2 cellular contexts compared by ENCODE assay signal in genomic region chr13:90683711-90684131, GRCh38.
TF ChIP-seq lines count a peak whose summit lies in the region.

No MANE protein-coding gene starts in this region.

TF ChIP-seq in GM12891, 5 proteins besides CTCF, POLR2A, EP300 and RAD21 (continued from another document):
- TF ChIP-seq POLR2AphosphoS5 (IDR thresholded peaks at IDR 0.05; ENCODE audit: low read depth, low read length) (no peak), SPI1 (IDR thresholded peaks at IDR 0.05; ENCODE audit: low read depth, low read length) (no peak), TAF1 (IDR thresholded peaks at IDR 0.05; ENCODE audit: low read depth, low read length) (no peak), POU2F2 (IDR thresholded peaks at IDR 0.05; ENCODE audit: low read depth, low read length) (no peak)
TF ChIP-seq in GM12891: peak in this region for 0.

TF ChIP-seq in IMR-90, 13 proteins besides CTCF, POLR2A, EP300 and RAD21:
- TF ChIP-seq NFE2L2 (IDR thresholded peaks at IDR 0.05; ENCODE audit: low read depth, low read length) (no peak), CHD1 (IDR thresholded peaks at IDR 0.05; ENCODE audit: low read depth, low read length) (no peak), SMC3 (IDR thresholded peaks at IDR 0.05; ENCODE audit: low read depth, low read length) (no peak), MXI1 (IDR thresholded peaks at IDR 0.05; ENCODE audit: borderline replicate concordance, low read depth, low read length) (no peak), ELK1 (IDR thresholded peaks at IDR 0.05; ENCODE audit: borderline replicate concordance, low read depth, low read length) (no peak), BHLHE40 (IDR thresholded peaks at IDR 0.05; ENCODE audit: low read depth, low read length) (no peak), RFX5 (IDR thresholded peaks at IDR 0.05; ENCODE audit: low read depth, low read length) (no peak), CEBPB (IDR thresholded peaks at IDR 0.05; ENCODE audit: low read depth, low read length) (no peak), MAFK (IDR thresholded peaks at IDR 0.05; ENCODE audit: low read depth, low read length) (no peak), RCOR1 (IDR thresholded peaks at IDR 0.05; ENCODE audit: insufficient replicate concordance, low read length) (no peak), FOS (IDR thresholded peaks at IDR 0.05; ENCODE audit: low read depth, low read length) (no peak), MAZ (IDR thresholded peaks at IDR 0.05; ENCODE audit: borderline replicate concordance, low read depth, low read length) (no peak), USF2 (IDR thresholded peaks at IDR 0.05; ENCODE audit: low read depth, low read length) (no peak)
